Comparison of ENCODE assay signal across 25 cellular contexts in genomic region chr1:244066954-244067716, GRCh38. TPM values are rescaled to one million over a fixed set of nuclear protein-coding genes. Genes with fewer than 3 reads are reported as not detected.
A peak's percentile ranks its signal among the peaks of the same experiment; 100 is the strongest.
DNase-seq lines count a peak whose midpoint lies in the region; ATAC-seq, FAIRE-seq and TF ChIP-seq lines count a peak whose summit lies in the region.
"Had no signal": no experiment of that assay in that cellular context is flagged by ENCODE, and none has a peak within 500 bp of the region (broad histone marks: within the 10 kb centered on the region; RNA-seq: fewer than 3 reads in every experiment).

No MANE protein-coding gene starts in this region.

- TF ChIP-seq EP300 in H1 (IDR thresholded peaks at IDR 0.05; ENCODE audit: borderline replicate concordance in 1 of 2, low read depth in 2 of 2, low read length in 2 of 2) = no peak

- intact Hi-C loops in colonic mucosa (cut with DNase I) = no loop called here

- CTCF ChIA-PET in H1 (lab: Charles Lee; ENCODE audit: partially characterized antibody) = interaction anchor here (0.6 to 1.1 kb wide), 2 partner anchors 77 to 211 kb away, joined by 3 to 4 read pairs; no protein-coding TSS in a partner anchor

- peaks cover 0 to 9% (median 0%) of the 10 kb centered on the region in 4 experiments; a peak in 2 of 7 replicates for H3K4me1 ChIP-seq in H1 (replicated peaks in 1 of 4; ENCODE audit: control insufficient read depth in 3 of 4, insufficient read depth in 4 of 4, low read length in 3 of 4)
- no peaks in the 10 kb centered on the region for H3K4me1 ChIP-seq in colonic mucosa
- H3K4me1 ChIP-seq: lower lobe of right lung had no signal

- no peak overlapping the region for H3K56ac ChIP-seq in H1 (replicated peaks; ENCODE audit: insufficient read length, low read depth, low read length)

- POLR2A ChIA-PET in H1 (lab: Charles Lee; ENCODE audit: partially characterized antibody) = no interaction called here

- H3K9me3 ChIP-seq in H1 (ENCODE audit: insufficient read depth in 2 of 2, low read depth in 1 of 2, low read length in 1 of 2) = no peaks in the 10 kb centered on the region
- no peaks in the 10 kb centered on the region for H3K9me3 ChIP-seq in colonic mucosa
- H3K9me3 ChIP-seq: Caco-2, HAP-1, lower lobe of right lung had no signal

- H3K36me3 Mint-ChIP-seq in nephron progenitor cell (ENCODE audit: low read depth) = no peaks in the 10 kb centered on the region
- H3K36me3 Mint-ChIP-seq: stimulated activated naive B cell treated with anti-CD40 and anti-IgM and Interleukin-4, amounts not matched to agents 10 μg/mL and 1 μg/mL and 100 μg/mL, for 72 hours had no signal

- DNase-seq in H1 (ENCODE audit: low read depth in 1 of 2, low spot score in 2 of 2) = peak in 1 of 2 experiments; percentile 58
- no peak for DNase-seq in nephron progenitor cell
- DNase-seq in GM13976 (ENCODE audit: low spot score) = no peak
- no peak for DNase-seq in NCI-H1092 (lab: John Stamatoyannopoulos, UW)
- no peak for DNase-seq in colonic mucosa
- DNase-seq: activated B cell treated with CpG ODN at 0.5 μM for 24 hours; activated CD4-positive, alpha-beta T cell treated with anti-CD3 and anti-CD28 coated beads, Interleukin-2, amount 50 U/mL, for 4 hours; activated naive CD4-positive, alpha-beta T cell treated with Interleukin-2 at 50 U/mL for 16 hours; activated T-cell treated with anti-CD3 and anti-CD28 coated beads, Interleukin-2, amount 50 U/mL, for 72 hours; C1 segment of cervical spinal cord; Caco-2; DND-41; effector CD8-positive, alpha-beta T cell; glutamatergic neuron; Karpas-422; lower lobe of right lung; NCI-H510A treated with DMSO at 0.1 percent for 48 hours; Right ventricle myocardium superior; stimulated activated CD4-positive, alpha-beta T cell treated with anti-CD3 and anti-CD28 coated beads, Interleukin-4, amount 100 ng/mL, for 4 hours; stimulated activated naive B cell treated with anti-CD40 and anti-IgM and Interleukin-4, amounts not matched to agents 10 μg/mL and 1 μg/mL and 100 μg/mL, for 72 hours had no signal

- TF ChIP-seq CTCF in H1 (IDR thresholded peaks at IDR 0.05; ENCODE audit: control extremely low read depth in 1 of 3, insufficient read depth in 1 of 3, low read depth in 1 of 3, low read length in 3 of 3) (no peak; a peak in 1 of 4 replicates), nephron progenitor cell (IDR thresholded peaks at IDR 0.05) (no peak), GM13976 (IDR thresholded peaks at IDR 0.05; ENCODE audit: borderline replicate concordance, control extremely low read depth, extremely low read depth, insufficient read depth, missing control alignments) (no peak), colonic mucosa (IDR thresholded peaks at IDR 0.05) (no peak)

- no peak overlapping the region for H3K4me2 ChIP-seq in H1 (ENCODE audit: insufficient read depth in 1 of 2, low read depth in 2 of 2, low read length in 2 of 2)

- H4K8ac ChIP-seq in H1 (ENCODE audit: extremely low read depth, insufficient read depth, low read length) = no peak overlapping the region

- H3K27ac Mint-ChIP-seq in nephron progenitor cell = peak overlapping the region; percentile 26
- H3K27ac Mint-ChIP-seq: activated B cell treated with CpG ODN at 0.5 μM for 24 hours; activated T-cell treated with anti-CD3 and anti-CD28 coated beads, Interleukin-2, amount 50 U/mL, for 72 hours; stimulated activated naive B cell treated with anti-CD40 and anti-IgM and Interleukin-4, amounts not matched to agents 10 μg/mL and 1 μg/mL and 100 μg/mL, for 72 hours had no signal

- H3K9ac ChIP-seq in H1 (replicated peaks in 1 of 4; ENCODE audit: extremely low read depth in 1 of 4, low read depth in 3 of 4, low read length in 3 of 4) = no peak overlapping the region
- H3K9ac ChIP-seq in colonic mucosa (ENCODE audit: low read depth in 2 of 2, low read length in 2 of 2) = no peak overlapping the region

- peak; percentile 44 for ATAC-seq in GM18867 (IDR thresholded peaks at IDR 0.05; ENCODE audit: unreplicated experiment)
- peak; percentile 53 for ATAC-seq in HG03095 (IDR thresholded peaks at IDR 0.05; ENCODE audit: unreplicated experiment)
- ATAC-seq in GM21360 (IDR thresholded peaks at IDR 0.05; ENCODE audit: unreplicated experiment) = no peak
- ATAC-seq: activated T-cell treated with anti-CD3 and anti-CD28 coated beads, Interleukin-2, amount 50 U/mL, for 72 hours; lower lobe of right lung; stimulated activated naive B cell treated with anti-CD40 and anti-IgM and Interleukin-4, amounts not matched to agents 10 μg/mL and 1 μg/mL and 100 μg/mL, for 72 hours had no signal

- H2BK120ac ChIP-seq in H1 (replicated peaks; ENCODE audit: low read depth, low read length) = no peak overlapping the region

- WGBS in H1 (ENCODE audit: extremely low coverage in 1 of 2, insufficient coverage in 1 of 2, insufficient read length in 1 of 2, insufficient replicate concordance in 2 of 2, low coverage in 1 of 2, low lambda C conversion rate in 2 of 2, missing lambda C conversion rate in 1 of 2), 2 experiments = 84% methylated on average over 21 of the region's 26 CpGs; no CpG with 5 or more reads in 1 of the 2 experiments

- H3K4me3 ChIP-seq in H1 (ENCODE audit: extremely low read depth in 1 of 4, insufficient read depth in 2 of 4, low read depth in 3 of 4, low read length in 4 of 4) (no peak overlapping the region), colonic mucosa (no peak overlapping the region)
- H3K4me3 ChIP-seq: HAP-1, lower lobe of right lung had no signal

- in situ Hi-C loops in GM13976 (cut with MboI; ENCODE audit: low sequenced_read_pairs, unreplicated experiment) = no loop called here

- H2BK5ac ChIP-seq in H1 (ENCODE audit: low read depth, low read length) = no peak overlapping the region

- no peaks in the 10 kb centered on the region for H3K79me1 ChIP-seq in H1 (ENCODE audit: low read depth, low read length)

- H4K20me1 ChIP-seq in H1 (replicated peaks in 1 of 2; ENCODE audit: control insufficient read depth in 1 of 2, insufficient read depth in 2 of 2, low read length in 2 of 2) = no peaks in the 10 kb centered on the region

- no peak overlapping the region for H3K23ac ChIP-seq in H1 (ENCODE audit: insufficient read length)

- H3K4me1 Mint-ChIP-seq in nephron progenitor cell = peaks cover 38% of the 10 kb centered on the region

- no peak overlapping the region for H4K5ac ChIP-seq in H1 (ENCODE audit: insufficient read length, low read depth, low read length)

- H3K4me3 Mint-ChIP-seq in nephron progenitor cell = no peak overlapping the region
- H3K4me3 Mint-ChIP-seq: activated B cell treated with CpG ODN at 0.5 μM for 24 hours; activated T-cell treated with anti-CD3 and anti-CD28 coated beads, Interleukin-2, amount 50 U/mL, for 72 hours; stimulated activated naive B cell treated with anti-CD40 and anti-IgM and Interleukin-4, amounts not matched to agents 10 μg/mL and 1 μg/mL and 100 μg/mL, for 72 hours had no signal

- H3K9me3 Mint-ChIP-seq in nephron progenitor cell = no peaks in the 10 kb centered on the region
- H3K9me3 Mint-ChIP-seq: activated B cell treated with CpG ODN at 0.5 μM for 24 hours; activated T-cell treated with anti-CD3 and anti-CD28 coated beads, Interleukin-2, amount 50 U/mL, for 72 hours had no signal

- H3K79me2 ChIP-seq in H1 (ENCODE audit: control insufficient read depth in 1 of 2, insufficient read depth in 2 of 2, low read length in 2 of 2) = no peaks in the 10 kb centered on the region

- H3K27me3 ChIP-seq in H1 (replicated peaks in 1 of 4; ENCODE audit: control insufficient read depth in 3 of 4, extremely low read depth in 1 of 4, insufficient read depth in 3 of 4, low read length in 3 of 4) (no peaks in the 10 kb centered on the region), colonic mucosa (no peaks in the 10 kb centered on the region)

- no peaks in the 10 kb centered on the region for H3K36me3 ChIP-seq in H1 (ENCODE audit: control insufficient read depth in 2 of 4, insufficient read depth in 4 of 4, low read length in 3 of 4)
- H3K36me3 ChIP-seq in colonic mucosa = no peaks in the 10 kb centered on the region
- H3K36me3 ChIP-seq: HAP-1, lower lobe of right lung had no signal

- no peak overlapping the region for H2BK20ac ChIP-seq in H1 (ENCODE audit: low read length)

- no peak overlapping the region; the same call in 1 of the 2 replicates for H2BK12ac ChIP-seq in H1 (ENCODE audit: low read depth, low read length)

- no peak overlapping the region for H2BK15ac ChIP-seq in H1 (ENCODE audit: low read length)

- TF ChIP-seq POLR2A in H1 (IDR thresholded peaks at IDR 0.05; ENCODE audit: control extremely low read depth in 1 of 2, low read depth in 2 of 2, low read length in 2 of 2) = no peak

- H3K4ac ChIP-seq in H1 (replicated peaks; ENCODE audit: insufficient read length, low read depth, low read length) = no peak overlapping the region

- H2AK5ac ChIP-seq in H1 (ENCODE audit: low read depth, low read length) = no peak overlapping the region

- peaks cover 26% of the 10 kb centered on the region for H3K27me3 Mint-ChIP-seq in nephron progenitor cell (ENCODE audit: low read depth, poor library complexity)
- H3K27me3 Mint-ChIP-seq: activated B cell treated with CpG ODN at 0.5 μM for 24 hours; stimulated activated naive B cell treated with anti-CD40 and anti-IgM and Interleukin-4, amounts not matched to agents 10 μg/mL and 1 μg/mL and 100 μg/mL, for 72 hours had no signal

- H3K27ac ChIP-seq in H1 (ENCODE audit: low read depth, low read length) = no peak overlapping the region
- H3K27ac ChIP-seq in colonic mucosa = no peak overlapping the region
- H3K27ac ChIP-seq: lower lobe of right lung had no signal

- H3K18ac ChIP-seq in H1 (ENCODE audit: extremely low read depth, low read length) = no peak overlapping the region

- no peak for FAIRE-seq in H1 (lab: Jason Lieb, UNC)
- FAIRE-seq: urothelium cell line had no signal

- H4K91ac ChIP-seq in H1 (replicated peaks; ENCODE audit: insufficient read length, low read length) = no peak overlapping the region

- 0 out of 4 replicates have a peak, but pooled peaks of 1 of the 2 experiments have one; percentile 2 for TF ChIP-seq RAD21 in H1 (IDR thresholded peaks at IDR 0.05 in 1 of 2, conservative IDR thresholded peaks at IDR 0.05 in 1 of 2; ENCODE audit: low read depth in 2 of 2, low read length in 2 of 2)

- no peak overlapping the region for H3K14ac ChIP-seq in H1 (ENCODE audit: insufficient read length)

- H2AFZ ChIP-seq in H1 (ENCODE audit: low read length) = peak overlapping the region; percentile 77

- H3K23me2 ChIP-seq in H1 (ENCODE audit: low read depth, low read length) = no peaks in the 10 kb centered on the region

TF ChIP-seq in H1, 55 proteins besides CTCF, POLR2A, EP300 and RAD21 (continues in another document):
- TF ChIP-seq SIX5 (IDR thresholded peaks at IDR 0.05; ENCODE audit: low read depth, low read length) (no peak), YY1 (IDR thresholded peaks at IDR 0.05; ENCODE audit: low read depth, low read length) (no peak)

RNA-seq across cellular contexts. Expression of gene ZBTB18, which starts 16.1 kb away (rescaled TPM):
- 14.0 and 14.4 TPM in 2 replicates for total RNA-seq in H1 (2021; fragmentation: NEBNext Ultra II Directional; extraction: Animal tissue kit (Norgen Biotek cat#: 25700))
- 8.2 and 8.5 TPM in 2 replicates for polyA plus RNA-seq in H1 (2011; rRNA removed)
- 8.6 TPM for polyA plus RNA-seq in H1 (2011; cell fraction: cytosol; rRNA removed)
- polyA plus RNA-seq in H1 (2011; cell fraction: nucleus; rRNA removed) = 17.3 TPM
- polyA plus RNA-seq in H1 (2012, experiment 1 of 2) = 7.3 to 9.6 TPM (median 8.3 TPM) in 4 replicates
- polyA plus RNA-seq in H1 (2012, experiment 2 of 2) = 2.0 TPM
- 7.5 TPM for polyA plus RNA-seq in H1 (2013, experiment 1 of 2)
- 7.2 TPM for polyA plus RNA-seq in H1 (2013, experiment 2 of 2)
- polyA minus RNA-seq in H1 (2011; rRNA and poly(A)+ RNA removed) = 14.2 and 15.0 TPM in 2 replicates
- 11.5 TPM for polyA minus RNA-seq in H1 (2011; cell fraction: cytosol; rRNA and poly(A)+ RNA removed)
- polyA minus RNA-seq in H1 (2011; cell fraction: nucleus; rRNA and poly(A)+ RNA removed) = 8.1 TPM
- total RNA-seq in colonic mucosa = 10 to 100 TPM; 15.0 to 23.8 TPM
